In genomic region chr16:84619103-84619460, GRCh38 we compare ENCODE assay signal across 1 cellular context.
TF ChIP-seq lines count a peak whose summit lies in the region.

No MANE protein-coding gene starts in this region.

TF ChIP-seq in GM23338, 12 proteins besides CTCF, POLR2A, EP300 and RAD21 (continued from another document):
- TF ChIP-seq REST (IDR thresholded peaks at IDR 0.05; ENCODE audit: unreplicated experiment): no peak
- TF ChIP-seq ETS1 (IDR thresholded peaks at IDR 0.05): no peak
- no peak for TF ChIP-seq ZNF114 (CRISPR knock-in tag; IDR thresholded peaks at IDR 0.05)
TF ChIP-seq in GM23338: peak in this region for 0.
